ENCODE assay signal across 23 cellular contexts in genomic region chr6:119166024-119166782, GRCh38.
"Had no signal": no experiment of that assay in that cellular context is flagged by ENCODE, and none has a peak within 500 bp of the region (broad histone marks: within the 10 kb centered on the region; RNA-seq: fewer than 3 reads in every experiment).

No MANE protein-coding gene starts in this region.

- H3K9me3 ChIP-seq: SJCRH30 had no signal

- DNase-seq: activated CD4-positive, alpha-beta T cell treated with anti-CD3 and anti-CD28 coated beads for 36 hours; activated CD4-positive, alpha-beta T cell treated with anti-CD3 and anti-CD28 coated beads, Interleukin-2, amount 10 ng/mL, durations not matched to agents 7 days and 5 days; activated CD4-positive, alpha-beta T cell treated with anti-CD3 and anti-CD28 coated beads, Interleukin-2, amount 50 U/mL, for 48 hours; activated CD8-positive, alpha-beta T cell treated with anti-CD3 and anti-CD28 coated beads, Interleukin-2, amount 10 ng/mL, durations not matched to agents 7 days and 5 days; activated gamma-delta T cell treated with Interleukin-2 at 50 U/mL for 16 hours; activated naive CD4-positive, alpha-beta T cell treated with anti-CD3 and anti-CD28 coated beads for 36 hours; activated T-cell treated with anti-CD3 and anti-CD28 coated beads, Interleukin-2, amount 50 U/mL, for 24 hours; anterior cingulate cortex; brain microvascular endothelial cell; central memory CD4-positive, alpha-beta T cell; NCI-H1092 treated with DMSO at 0.1 percent for 48 hours; NCI-H1417; NCI-H1930; NCI-H2081 treated with DMSO at 0.1 percent for 48 hours; NCI-H226; NCI-H446 treated with DMSO at 0.1 percent for 48 hours; NCI-H524; NCI-H69; NCI-H82; SHP77; SJCRH30; T1000 had no signal

- H3K27ac ChIP-seq: brain microvascular endothelial cell, SJCRH30, SK-N-MC had no signal

- H3K36me3 ChIP-seq: brain microvascular endothelial cell, SJCRH30 had no signal

- H3K27me3 ChIP-seq: brain microvascular endothelial cell, SJCRH30 had no signal

- H3K4me3 ChIP-seq: SJCRH30, SK-N-MC had no signal
